ENCODE assay signal across 21 cellular contexts in genomic region chr15:47037003-47037402, GRCh38.
"Had no signal": no experiment of that assay in that cellular context is flagged by ENCODE, and none has a peak within 500 bp of the region (broad histone marks: within the 10 kb centered on the region; RNA-seq: fewer than 3 reads in every experiment).

No MANE protein-coding gene starts in this region.

- H3K4me1 ChIP-seq: esophagus squamous epithelium, gastrocnemius medialis, heart right ventricle, left lung, lower lobe of right lung had no signal

- H3K9me3 ChIP-seq: esophagus squamous epithelium, gastrocnemius medialis, left lung, lower lobe of right lung, mucosa of descending colon had no signal

- H3K4me3 ChIP-seq: esophagus squamous epithelium, gastrocnemius medialis, heart right ventricle, left lung, lower lobe of right lung, mucosa of descending colon had no signal

- H3K27me3 ChIP-seq: esophagus squamous epithelium, gastrocnemius medialis, heart right ventricle, left lung had no signal

- DNase-seq: cortex of kidney; effector CD8-positive, alpha-beta T cell; effector memory CD8-positive, alpha-beta T cell; endodermal cell; erythroblast; esophagus squamous epithelium; foreskin melanocyte; gastrocnemius medialis; glutamatergic neuron; head of caudate nucleus; heart right ventricle; hippocampal formation; left cardiac atrium; left lung; left ventricle myocardium superior; lower lobe of right lung; mesenchymal stem cell; mucosa of descending colon; naive B cell; naive thymus-derived CD8-positive, alpha-beta T cell had no signal

- H3K36me3 ChIP-seq: esophagus squamous epithelium, gastrocnemius medialis, heart right ventricle, left lung, lower lobe of right lung had no signal

- H3K27ac ChIP-seq: epithelial cell of prostate, esophagus squamous epithelium, gastrocnemius medialis, heart right ventricle, left lung, lower lobe of right lung had no signal
